ENCODE assay signal across 8 cellular contexts in the genomic region with DNA sequence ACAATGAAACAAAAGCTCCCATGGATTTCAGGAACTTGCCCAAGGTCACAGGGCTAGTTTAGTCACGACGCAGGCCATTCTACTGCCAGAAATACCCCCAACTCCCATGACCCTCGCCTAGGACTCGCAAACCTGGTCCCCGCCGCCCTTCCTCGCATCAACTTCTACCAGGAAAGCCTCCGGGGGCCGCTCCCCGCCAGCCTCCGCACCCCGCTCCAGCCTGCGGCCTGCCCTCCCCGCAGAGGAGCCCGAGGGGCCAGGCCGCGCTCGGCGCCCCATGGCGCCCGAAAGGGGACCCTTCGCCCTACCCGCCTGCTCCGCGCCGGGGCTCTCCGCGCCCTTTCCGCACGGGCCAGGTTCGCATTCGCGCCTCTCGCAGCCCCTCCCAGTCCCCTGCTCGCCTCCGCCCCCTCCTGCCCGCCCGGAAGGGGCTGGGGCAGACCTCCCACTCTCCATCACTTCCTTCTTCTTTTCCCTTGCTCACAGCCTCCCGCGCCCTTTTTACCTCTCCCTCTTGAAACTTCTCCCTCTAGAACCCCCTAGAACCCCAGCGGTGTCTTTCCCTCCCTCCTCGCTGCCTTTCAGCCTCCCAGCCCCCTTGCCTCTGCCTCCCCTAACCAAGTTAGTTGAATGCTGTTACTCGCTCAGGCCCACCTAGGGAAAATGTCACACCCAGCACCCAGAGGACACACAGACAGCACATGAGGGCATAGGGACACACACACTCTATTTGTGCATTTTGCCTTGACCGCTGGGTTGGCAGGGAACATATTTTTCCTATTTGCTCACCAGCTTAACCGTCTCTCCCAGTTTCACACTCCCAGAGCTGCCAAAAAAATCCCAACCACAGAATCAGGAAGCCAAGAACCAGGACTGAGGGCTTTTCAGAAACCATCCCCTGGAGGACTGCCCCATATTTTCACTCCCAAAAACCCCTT. TPM values are rescaled to one million over a fixed set of nuclear protein-coding genes. Genes with fewer than 3 reads are reported as not detected.
DNase-seq lines count a peak whose midpoint lies in the region; ATAC-seq and TF ChIP-seq lines count a peak whose summit lies in the region.

SLC43A3 (minus strand) TSS at position 368 of the 938 bp plus-strand sequence. CDS start 949 bp downstream, outside the sequence.

- WGBS in lower leg skin, 2 donors: 1 to 2% methylated on average over 34 to 44 of the region's 45 CpGs

- intact Hi-C loops in lower leg skin (cut with DNase I; ENCODE audit: low total_unique reads): no loop called here

- H3K4me3 ChIP-seq in GM12865 (ENCODE audit: low read depth, low read length) (peak within 1 kb of the TSS; percentile 71), lower leg skin (ENCODE audit: low read depth, poor library complexity, severe bottlenecking) (peak within 1 kb of the TSS; percentile 20)

- TF ChIP-seq POLR2A in lower leg skin (IDR thresholded peaks at IDR 0.05): peak in 1 of 2 donors; percentile 41

- TF ChIP-seq CTCF in GM12865 (IDR thresholded peaks at IDR 0.05; ENCODE audit: insufficient read depth, low read depth, low read length, missing control alignments) (no peak), lower leg skin (IDR thresholded peaks at IDR 0.05) (no peak)

- peak; percentile 57 for ATAC-seq in HG02588 (IDR thresholded peaks at IDR 0.05; ENCODE audit: unreplicated experiment)

- DNase-seq in GM12865 (ENCODE audit: low read depth): peak; percentile 89
- DNase-seq in NCI-H146 (lab: John Stamatoyannopoulos, UW): peak; percentile 82
- peak; percentile 41 for DNase-seq in activated CD4-positive, alpha-beta T cell treated with anti-CD3 and anti-CD28 coated beads, Interleukin-2, amount 50 U/mL, for 1 hour
- peak; percentile 50 to 70 for DNase-seq in dermis microvascular lymphatic vessel endothelial cell (ENCODE audit: low read depth in 2 of 2)
- DNase-seq in lower leg skin (ENCODE audit: low spot score in 2 of 2): peak; percentile 78 to 96
- DNase-seq in stimulated activated CD4-positive, alpha-beta T cell treated with anti-CD3 and anti-CD28 coated beads, Interleukin-4, amount 100 ng/mL, for 48 hours (ENCODE audit: low read depth in 2 of 2): peak; percentile 68 to 79
- no peak for DNase-seq in NCI-H2107 treated with DMSO at 0.1 percent for 48 hours (lab: John Stamatoyannopoulos, UW; ENCODE audit: unreplicated experiment)

RNA-seq across cellular contexts. Expression of gene SLC43A3, which starts in this region (rescaled TPM):
- 24.4 and 35.3 TPM in 2 replicates for total RNA-seq in dermis microvascular lymphatic vessel endothelial cell
- total RNA-seq in lower leg skin: 10 to 100 TPM; 12.4 to 66.4 (median 41.1) TPM
